ENCODE assay signal across 8 cellular contexts in the genomic region with DNA sequence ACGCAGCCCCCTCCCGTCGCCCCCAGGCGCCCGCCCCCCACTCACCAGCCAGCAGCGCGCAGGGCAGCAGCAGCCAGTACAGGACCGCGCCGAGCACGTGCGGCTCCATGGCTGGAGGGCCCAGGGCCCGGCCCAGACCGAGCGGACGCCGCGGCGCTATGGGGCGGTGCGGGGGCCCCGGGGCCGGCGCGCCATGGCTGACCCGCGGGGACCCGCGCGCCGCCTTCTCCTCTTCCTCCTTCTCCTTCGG. TPM values are rescaled to one million over a fixed set of nuclear protein-coding genes. Genes with fewer than 3 reads are reported as not detected.
DNase-seq lines count a peak whose midpoint lies in the region; ATAC-seq and TF ChIP-seq lines count a peak whose summit lies in the region.

No MANE protein-coding gene starts in this region.

- CTCF ChIA-PET in GM10248 (lab: Yijun Ruan, JAX): interaction anchor here (0.9 to 7.8 kb wide), 5 partner anchors 15 to 48 kb away, joined by 3 to 80 read pairs (median 15); no protein-coding TSS in a partner anchor

- no peak for TF ChIP-seq CTCF in GM06990 (IDR thresholded peaks at IDR 0.05; ENCODE audit: insufficient read depth, low read length, poor library complexity, severe bottlenecking)
- no peak for TF ChIP-seq CTCF in RWPE2 (IDR thresholded peaks at IDR 0.05; ENCODE audit: poor library complexity, severe bottlenecking)
- no peak for TF ChIP-seq CTCF in fibroblast of villous mesenchyme (IDR thresholded peaks at IDR 0.05; ENCODE audit: insufficient read depth, low read depth, low read length)
- TF ChIP-seq CTCF in GM10248 (IDR thresholded peaks at IDR 0.05; ENCODE audit: control extremely low read depth, extremely low read depth, low read depth, missing control alignments): no peak

- H3K36me3 ChIP-seq in GM06990 (ENCODE audit: control insufficient read depth, insufficient read depth, low read length): no peaks in the 10 kb centered on the region; the same call in 1 of the 2 replicates
- peaks cover 4% of the 10 kb centered on the region; the same call in 1 of the 2 replicates for H3K36me3 ChIP-seq in RWPE2 (ENCODE audit: low read depth)
- no peaks in the 10 kb centered on the region for H3K36me3 ChIP-seq in rectal smooth muscle tissue (ENCODE audit: control insufficient read depth, insufficient read depth, low read length)

- POLR2A ChIA-PET in GM10248 (lab: Yijun Ruan, JAX): interaction anchor here (1.0 kb wide), 2 partner anchors 11 to 65 kb away, joined by 3 to 5 read pairs; no protein-coding TSS in a partner anchor

- DNase-seq in GM06990 (ENCODE audit: extremely low read depth, insufficient read length) (no peak), RWPE2 (ENCODE audit: low spot score) (no peak), fibroblast of villous mesenchyme (ENCODE audit: low read depth) (no peak), hepatic stellate cell (ENCODE audit: low spot score) (no peak), GM10248 (ENCODE audit: extremely low spot score) (no peak), epidermal melanocyte (ENCODE audit: insufficient read length, low spot score) (no peak), NCI-H82 (lab: John Stamatoyannopoulos, UW) (no peak)

- no peaks in the 10 kb centered on the region for H3K9me3 ChIP-seq in RWPE2 (ENCODE audit: severe bottlenecking)

- ATAC-seq in RWPE2 (ENCODE audit: low read depth): peak; percentile 4

- H3K27me3 ChIP-seq in GM06990 (replicated peaks; ENCODE audit: control insufficient read depth, insufficient read depth, low read length): no peaks in the 10 kb centered on the region
- H3K27me3 ChIP-seq in RWPE2 (ENCODE audit: insufficient read depth, poor library complexity, severe bottlenecking): no peaks in the 10 kb centered on the region
- H3K27me3 ChIP-seq in rectal smooth muscle tissue (ENCODE audit: control insufficient read depth, insufficient read depth, low read length): no peaks in the 10 kb centered on the region

- no peak overlapping the region for H3K9ac ChIP-seq in rectal smooth muscle tissue (ENCODE audit: low read length)

- H3K4me1 ChIP-seq in RWPE2 (ENCODE audit: insufficient read depth, poor library complexity, severe bottlenecking): peaks cover 28% of the 10 kb centered on the region
- H3K4me1 ChIP-seq in rectal smooth muscle tissue (ENCODE audit: control insufficient read depth, insufficient read depth, low read length): peaks cover 36% of the 10 kb centered on the region

- H3K4me3 ChIP-seq in GM06990 (replicated peaks; ENCODE audit: low read depth, low read length): peak overlapping the region; percentile 72
- peak overlapping the region; percentile 87 for H3K4me3 ChIP-seq in RWPE2 (ENCODE audit: severe bottlenecking)
- H3K4me3 ChIP-seq in fibroblast of villous mesenchyme (ENCODE audit: low read depth, low read length): peak overlapping the region; percentile 72
- peak overlapping the region; percentile 73 for H3K4me3 ChIP-seq in rectal smooth muscle tissue (ENCODE audit: low read length)

- H3K27ac ChIP-seq in RWPE2 (ENCODE audit: poor library complexity, severe bottlenecking) (peak overlapping the region; percentile 92), rectal smooth muscle tissue (ENCODE audit: low read depth, low read length) (peak overlapping the region; percentile 95)

RNA-seq across cellular contexts. Expression of a gene that starts 0.2 kb away (rescaled TPM):
- 196 and 197 TPM in 2 replicates for total RNA-seq in fibroblast of villous mesenchyme

RNA-seq across cellular contexts. Expression of a gene that starts 18.8 kb away (rescaled TPM):
- 7.8 and 12.6 TPM in 2 replicates for total RNA-seq in fibroblast of villous mesenchyme

RNA-seq across cellular contexts. Expression of a gene that starts 26.9 kb away (rescaled TPM):
- total RNA-seq in fibroblast of villous mesenchyme: 39.7 and 46.1 TPM in 2 replicates
